In genomic region chr7:141389423-141389822, GRCh38 we compare ENCODE assay signal across 15 cellular contexts.
DNase-seq lines count a peak whose midpoint lies in the region; ATAC-seq and TF ChIP-seq lines count a peak whose summit lies in the region.
"Had no signal": no experiment of that assay in that cellular context is flagged by ENCODE, and none has a peak within 500 bp of the region (broad histone marks: within the 10 kb centered on the region; RNA-seq: fewer than 3 reads in every experiment).

No MANE protein-coding gene starts in this region.

- H3K4me3 Mint-ChIP-seq in osteocyte (ENCODE audit: unreplicated experiment), result no peak overlapping the region
- H3K4me3 Mint-ChIP-seq: B cell; CD4-positive, CD25-positive, alpha-beta regulatory T cell; CD8-positive, alpha-beta memory T cell had no signal

- no peaks in the 10 kb centered on the region for H3K9me2 ChIP-seq in MM.1S (replicated peaks; ENCODE audit: insufficient read depth, low read length)

- no peaks in the 10 kb centered on the region for H3K36me3 ChIP-seq in MM.1S (replicated peaks; ENCODE audit: insufficient read depth, low read length)
- H3K36me3 ChIP-seq: BLaER1 treated with 17β-estradiol and CSF1 and Interleukin-3, amounts not matched to agents 10 nM and 100 nM; HAP-1 had no signal

- H3K9ac ChIP-seq in MM.1S (ENCODE audit: low read length), result 0 out of 2 replicates have a peak overlapping the region, but pooled peaks have one; percentile 9
- H3K9ac ChIP-seq: BLaER1 treated with 17β-estradiol and CSF1 and Interleukin-3, amounts not matched to agents 10 nM and 100 nM; GM23248 had no signal

- H3F3A ChIP-seq in MM.1S (ENCODE audit: insufficient read depth, low read length), result peaks cover 31% of the 10 kb centered on the region

- H3K27me3 Mint-ChIP-seq in osteocyte (ENCODE audit: unreplicated experiment), result peaks cover 11% of the 10 kb centered on the region

- no peak for ATAC-seq in HG02571 (IDR thresholded peaks at IDR 0.05; ENCODE audit: unreplicated experiment)
- ATAC-seq in GM18498 (IDR thresholded peaks at IDR 0.05; ENCODE audit: unreplicated experiment), result no peak

- TF ChIP-seq CTCF in MM.1S (IDR thresholded peaks at IDR 0.05; ENCODE audit: low read length), result no peak
- no peak for TF ChIP-seq CTCF in osteocyte (IDR thresholded peaks at IDR 0.05)

- H3K27ac ChIP-seq in MM.1S (ENCODE audit: low read length) (peak overlapping the region; percentile 49; the same call in 1 of the 2 replicates), cingulate gyrus (ENCODE audit: low read depth, low read length) (peak overlapping the region; percentile 10)
- H3K27ac ChIP-seq: BLaER1 treated with 17β-estradiol and CSF1 and Interleukin-3, amounts not matched to agents 10 nM and 100 nM; GM23248 had no signal

- 0 out of 2 replicates have a peak, but pooled peaks cover 2% of the 10 kb centered on the region for H3K79me2 ChIP-seq in MM.1S (ENCODE audit: low read length)

- peak overlapping the region; percentile 23; the same call in 1 of the 2 replicates for H3K4me2 ChIP-seq in MM.1S (ENCODE audit: low read depth, low read length)
- H3K4me2 ChIP-seq: BLaER1 treated with 17β-estradiol and CSF1 and Interleukin-3, amounts not matched to agents 10 nM and 100 nM had no signal

- no peaks in the 10 kb centered on the region for H3K27me3 ChIP-seq in MM.1S (replicated peaks; ENCODE audit: insufficient read depth, low read length)
- H3K27me3 ChIP-seq: BLaER1 treated with 17β-estradiol and CSF1 and Interleukin-3, amounts not matched to agents 10 nM and 100 nM had no signal

- no peaks in the 10 kb centered on the region for H3K36me3 Mint-ChIP-seq in osteocyte (ENCODE audit: unreplicated experiment)
- H3K36me3 Mint-ChIP-seq: CD4-positive, CD25-positive, alpha-beta regulatory T cell; CD8-positive, alpha-beta memory T cell had no signal

- H3K27ac Mint-ChIP-seq in osteocyte (ENCODE audit: unreplicated experiment), result no peak overlapping the region
- H3K27ac Mint-ChIP-seq: B cell; CD4-positive, CD25-positive, alpha-beta regulatory T cell; CD8-positive, alpha-beta memory T cell had no signal

- H2AFZ ChIP-seq in MM.1S (ENCODE audit: low read length), result no peak overlapping the region
- H2AFZ ChIP-seq: GM23248 had no signal

- no peaks in the 10 kb centered on the region for H3K4me1 Mint-ChIP-seq in osteocyte (ENCODE audit: unreplicated experiment)
- H3K4me1 Mint-ChIP-seq: B cell; CD4-positive, CD25-positive, alpha-beta regulatory T cell; CD8-positive, alpha-beta memory T cell had no signal

- peaks cover 48% of the 10 kb centered on the region for H3K4me1 ChIP-seq in MM.1S (ENCODE audit: low read length)
- H3K4me1 ChIP-seq: BLaER1 treated with 17β-estradiol and CSF1 and Interleukin-3, amounts not matched to agents 10 nM and 100 nM; HAP-1 had no signal

- no peak overlapping the region for H3K4me3 ChIP-seq in MM.1S (ENCODE audit: low read length)
- H3K4me3 ChIP-seq: BLaER1 treated with 17β-estradiol and CSF1 and Interleukin-3, amounts not matched to agents 10 nM and 100 nM; GM23248; HAP-1 had no signal

- no peaks in the 10 kb centered on the region for H3K9me3 ChIP-seq in MM.1S (replicated peaks; ENCODE audit: insufficient read depth, low read length)
- H3K9me3 ChIP-seq: BLaER1 treated with 17β-estradiol and CSF1 and Interleukin-3, amounts not matched to agents 10 nM and 100 nM; HAP-1 had no signal

- no peaks in the 10 kb centered on the region for H4K20me1 ChIP-seq in MM.1S (ENCODE audit: insufficient read depth, low read length)
- H4K20me1 ChIP-seq: BLaER1 treated with 17β-estradiol and CSF1 and Interleukin-3, amounts not matched to agents 10 nM and 100 nM had no signal

- no peaks in the 10 kb centered on the region for H3K9me3 Mint-ChIP-seq in osteocyte (ENCODE audit: unreplicated experiment)

- DNase-seq in MM.1S, result no peak
- peak; percentile 71 for DNase-seq in NCI-H2227 treated with DMSO at 0.1 percent for 48 hours (lab: John Stamatoyannopoulos, UW)
- peak; percentile 11 for DNase-seq in osteocyte (ENCODE audit: extremely low spot score, unreplicated experiment)
- no peak for DNase-seq in T1000 (lab: John Stamatoyannopoulos, UW)
- DNase-seq: CD4-positive, CD25-positive, alpha-beta regulatory T cell; CD8-positive, alpha-beta memory T cell; COR-L47; DMS 273 treated with DMSO at 0.1 percent for 48 hours; GM23248 had no signal

Comparison
In these comparisons a context has a peak if more than half of its experiments do, and no peak if none do; other contexts are left out.
1. DNase-seq: peak in NCI-H2227 treated with DMSO at 0.1 percent for 48 hours (single experiment) and osteocyte (single experiment); none in MM.1S (single experiment) and T1000 (single experiment).